ENCODE assay signal across 8 cellular contexts in genomic region chr7:11427686-11428273, GRCh38.
DNase-seq lines count a peak whose midpoint lies in the region; ATAC-seq and TF ChIP-seq lines count a peak whose summit lies in the region.

No MANE protein-coding gene starts in this region.

- POLR2A ChIA-PET in GM10248 (lab: Yijun Ruan, JAX), result no interaction called here

- H3K9me3 ChIP-seq in WERI-Rb-1 (ENCODE audit: severe bottlenecking) (no peaks in the 10 kb centered on the region), hepatocyte (ENCODE audit: low read depth) (no peaks in the 10 kb centered on the region), testis (no peaks in the 10 kb centered on the region)

- H3K36me3 ChIP-seq in WERI-Rb-1 (no peaks in the 10 kb centered on the region), hepatocyte (replicated peaks; ENCODE audit: insufficient read depth, low read depth) (no peaks in the 10 kb centered on the region), testis (ENCODE audit: low read depth, missing control alignments) (no peaks in the 10 kb centered on the region)

- intact Hi-C loops in testis (cut with DNase I; ENCODE audit: low total_unique reads), result no loop called here

- no peak for ATAC-seq in HG02571 (IDR thresholded peaks at IDR 0.05; ENCODE audit: unreplicated experiment)

- CTCF ChIA-PET in GM10248 (lab: Yijun Ruan, JAX), result interaction anchor here (1.1 to 1.6 kb wide), 2 partner anchors 13 to 1062 kb away, joined by 3 read pairs; no protein-coding TSS in a partner anchor

- no peaks in the 10 kb centered on the region for H3K4me1 ChIP-seq in hepatocyte (ENCODE audit: insufficient read depth)
- H3K4me1 ChIP-seq in testis, result no peaks in the 10 kb centered on the region

- H3K27me3 ChIP-seq in WERI-Rb-1 (ENCODE audit: insufficient read depth, low read depth, severe bottlenecking) (no peaks in the 10 kb centered on the region), hepatocyte (no peaks in the 10 kb centered on the region), testis (no peaks in the 10 kb centered on the region)

- 5% methylated on average over 1 of the region's 1 CpG for WGBS in hepatocyte (ENCODE audit: low lambda C conversion rate, missing lambda C conversion rate)
- WGBS in testis, 2 donors, result 12 to 22% methylated on average over 1 of the region's 1 CpG

- no peak overlapping the region for H3K4me3 ChIP-seq in WERI-Rb-1 (ENCODE audit: low read depth, low read length)
- no peak overlapping the region for H3K4me3 ChIP-seq in hepatocyte
- no peak overlapping the region for H3K4me3 ChIP-seq in testis

- H3K27ac Mint-ChIP-seq in HFFc6, result no peak overlapping the region

- TF ChIP-seq CTCF in GM10248 (IDR thresholded peaks at IDR 0.05; ENCODE audit: control extremely low read depth, extremely low read depth, low read depth, missing control alignments) (peak; percentile 59), HFFc6 (IDR thresholded peaks at IDR 0.05) (peak; percentile 79), WERI-Rb-1 (IDR thresholded peaks at IDR 0.05; ENCODE audit: low read depth, low read length) (peak; percentile 39), hepatocyte (IDR thresholded peaks at IDR 0.05; ENCODE audit: poor library complexity) (peak; percentile 86), testis (IDR thresholded peaks at IDR 0.05) (peak; percentile 50 to 60 (median 55))

- H3K4me1 Mint-ChIP-seq in HFFc6 (ENCODE audit: low read depth), result no peaks in the 10 kb centered on the region

- H3K4me2 ChIP-seq in hepatocyte, result no peak overlapping the region

- no peaks in the 10 kb centered on the region for H3K9me2 ChIP-seq in hepatocyte (replicated peaks; ENCODE audit: insufficient read depth)

- no peaks in the 10 kb centered on the region for H3K79me2 ChIP-seq in hepatocyte

- no peaks in the 10 kb centered on the region for H3K9me3 Mint-ChIP-seq in HFFc6

- no peaks in the 10 kb centered on the region for H3K27me3 Mint-ChIP-seq in HFFc6 (ENCODE audit: insufficient read depth)

- no peaks in the 10 kb centered on the region for H4K20me1 ChIP-seq in hepatocyte (ENCODE audit: insufficient read depth, poor library complexity, severe bottlenecking)

- DNase-seq in GM10248 (ENCODE audit: extremely low spot score) (peak; percentile 48), HFFc6 (peak; percentile 23), NCI-H1694 treated with DMSO at 0.1 percent for 48 hours (lab: John Stamatoyannopoulos, UW) (peak; percentile 62), WERI-Rb-1 (no peak), hepatocyte (ENCODE audit: low spot score) (peak; percentile 77), testis (no peak)
- no peak for DNase-seq in activated CD4-positive, alpha-beta T cell treated with anti-CD3 and anti-CD28 coated beads for 4 hours

- no peak overlapping the region for H3K4me3 Mint-ChIP-seq in HFFc6

- TF ChIP-seq POLR2A in testis (IDR thresholded peaks at IDR 0.05), result no peak

- H3K27ac ChIP-seq in WERI-Rb-1 (no peak overlapping the region), hepatocyte (no peak overlapping the region), testis (no peak overlapping the region)

- no peak overlapping the region for H2AFZ ChIP-seq in hepatocyte

- H3K36me3 Mint-ChIP-seq in HFFc6 (ENCODE audit: low read depth), result no peaks in the 10 kb centered on the region

Comparison
In these comparisons a context has a peak if more than half of its experiments do, and no peak if none do; other contexts are left out.
1. DNase-seq: peak in GM10248 (single experiment), HFFc6 (single experiment), NCI-H1694 treated with DMSO at 0.1 percent for 48 hours (single experiment) and hepatocyte (single experiment); none in WERI-Rb-1 (single experiment), testis (single experiment) and activated CD4-positive, alpha-beta T cell treated with anti-CD3 and anti-CD28 coated beads for 4 hours (0 of 2).
2. Peak in every context shown above with its lines, with median percentiles within 50 percentile points of each other: CTCF ChIP-seq.